ENCODE assay signal across 1 cellular context in genomic region chr5:10557747-10558295, GRCh38.
TF ChIP-seq lines count a peak whose summit lies in the region.

No MANE protein-coding gene starts in this region.

TF ChIP-seq in A549, 52 proteins besides CTCF, POLR2A, EP300 and RAD21 (continued from another document):
- peak; percentile 45; the same call in 1 of the 2 replicates for TF ChIP-seq E2F6 (IDR thresholded peaks at IDR 0.05; ENCODE audit: borderline replicate concordance, low read depth)
- no peak for TF ChIP-seq ZFP36 (IDR thresholded peaks at IDR 0.05; ENCODE audit: borderline replicate concordance, partially characterized antibody)
- no peak for TF ChIP-seq CBX8 (IDR thresholded peaks at IDR 0.05)
- TF ChIP-seq RCOR1 (IDR thresholded peaks at IDR 0.05; ENCODE audit: low read depth, low read length) = no peak
- no peak for TF ChIP-seq PBX3 (IDR thresholded peaks at IDR 0.05)
- no peak for TF ChIP-seq FOSB (CRISPR knock-in tag; IDR thresholded peaks at IDR 0.05)
- TF ChIP-seq PHF8 (IDR thresholded peaks at IDR 0.05; ENCODE audit: borderline replicate concordance, low read depth) = no peak
- no peak for TF ChIP-seq CBX2 (IDR thresholded peaks at IDR 0.05; ENCODE audit: borderline replicate concordance, low read depth)
- no peak for TF ChIP-seq REST (IDR thresholded peaks at IDR 0.05)
- no peak for TF ChIP-seq RARB (CRISPR knock-in tag; IDR thresholded peaks at IDR 0.05)
- no peak for TF ChIP-seq EHMT2 (IDR thresholded peaks at IDR 0.05; ENCODE audit: low read depth)
- TF ChIP-seq HDAC2 (IDR thresholded peaks at IDR 0.05) = no peak
- TF ChIP-seq ZC3H11A (IDR thresholded peaks at IDR 0.05) = no peak
- TF ChIP-seq KDM5A (IDR thresholded peaks at IDR 0.05) = no peak
- TF ChIP-seq FOXS1 (CRISPR knock-in tag; IDR thresholded peaks at IDR 0.05) = no peak
- TF ChIP-seq CHD4 (IDR thresholded peaks at IDR 0.05; ENCODE audit: borderline replicate concordance) = no peak
- 0 out of 2 replicates have a peak, but pooled peaks have one; percentile 27 for TF ChIP-seq TFCP2L1 (CRISPR knock-in tag; IDR thresholded peaks at IDR 0.05)
- TF ChIP-seq MAX (IDR thresholded peaks at IDR 0.05) = peak; percentile 77
- 0 out of 4 replicates have a peak, but pooled peaks of 1 of the 2 experiments have one; percentile 2 for TF ChIP-seq CEBPB (IDR thresholded peaks at IDR 0.05)
- TF ChIP-seq HOXB5 (CRISPR knock-in tag; IDR thresholded peaks at IDR 0.05) = peak; percentile 4; the same call in 1 of the 2 replicates
- TF ChIP-seq MAFK (IDR thresholded peaks at IDR 0.05; ENCODE audit: partially characterized antibody) = no peak
- no peak for TF ChIP-seq USF2 (IDR thresholded peaks at IDR 0.05)
- no peak for TF ChIP-seq ELK1 (IDR thresholded peaks at IDR 0.05; ENCODE audit: low read depth, low read length)
- TF ChIP-seq GATA3 (IDR thresholded peaks at IDR 0.05; ENCODE audit: borderline replicate concordance) = no peak; the same call in 1 of the 2 replicates
- no peak for TF ChIP-seq POLR2AphosphoS2 (conservative IDR thresholded peaks at IDR 0.05; ENCODE audit: low read length)
- TF ChIP-seq NR3C1 (IDR thresholded peaks at IDR 0.05) = no peak
- TF ChIP-seq JUNB (IDR thresholded peaks at IDR 0.05) = peak; percentile 31; the same call in 1 of the 2 replicates
- TF ChIP-seq CHD2 (IDR thresholded peaks at IDR 0.05; ENCODE audit: low read length, partially characterized antibody) = no peak
- no peak for TF ChIP-seq HEYL (CRISPR knock-in tag; IDR thresholded peaks at IDR 0.05)
- no peak for TF ChIP-seq NPAS2 (CRISPR knock-in tag; IDR thresholded peaks at IDR 0.05; ENCODE audit: borderline replicate concordance)
- no peak for TF ChIP-seq MYC (IDR thresholded peaks at IDR 0.05; ENCODE audit: borderline replicate concordance, low read length)
- no peak for TF ChIP-seq MAZ (IDR thresholded peaks at IDR 0.05; ENCODE audit: borderline replicate concordance, low read depth, low read length)
- TF ChIP-seq SREBF2 (IDR thresholded peaks at IDR 0.05) = no peak
- no peak for TF ChIP-seq SMC3 (IDR thresholded peaks at IDR 0.05)
- no peak for TF ChIP-seq HMGXB4 (CRISPR knock-in tag; IDR thresholded peaks at IDR 0.05; ENCODE audit: borderline replicate concordance)
- TF ChIP-seq ATOH8 (CRISPR knock-in tag; IDR thresholded peaks at IDR 0.05; ENCODE audit: low read depth) = no peak
- TF ChIP-seq NFE2L2 (conservative IDR thresholded peaks at IDR 0.05; ENCODE audit: low read length) = no peak
- TF ChIP-seq ZNF302 (CRISPR knock-in tag; IDR thresholded peaks at IDR 0.05) = peak; percentile 59; the same call in 1 of the 2 replicates
- TF ChIP-seq RFX5 (IDR thresholded peaks at IDR 0.05) = no peak
- TF ChIP-seq ESRRA (IDR thresholded peaks at IDR 0.05; ENCODE audit: borderline replicate concordance, low read length) = no peak
- no peak for TF ChIP-seq FOSL2 (IDR thresholded peaks at IDR 0.05)
- TF ChIP-seq FOSL2 (CRISPR knock-in tag; IDR thresholded peaks at IDR 0.05) = no peak; the same call in 1 of the 2 replicates
- TF ChIP-seq HOXB13 (CRISPR knock-in tag; IDR thresholded peaks at IDR 0.05; ENCODE audit: low read depth) = 0 out of 2 replicates have a peak, but pooled peaks have one; percentile 37
- TF ChIP-seq TP53 (CRISPR knock-in tag; IDR thresholded peaks at IDR 0.05) = no peak
- TF ChIP-seq KDM1A (IDR thresholded peaks at IDR 0.05; ENCODE audit: low read depth) = no peak
